Comparison of ENCODE assay signal across 1 cellular context in the genomic region with DNA sequence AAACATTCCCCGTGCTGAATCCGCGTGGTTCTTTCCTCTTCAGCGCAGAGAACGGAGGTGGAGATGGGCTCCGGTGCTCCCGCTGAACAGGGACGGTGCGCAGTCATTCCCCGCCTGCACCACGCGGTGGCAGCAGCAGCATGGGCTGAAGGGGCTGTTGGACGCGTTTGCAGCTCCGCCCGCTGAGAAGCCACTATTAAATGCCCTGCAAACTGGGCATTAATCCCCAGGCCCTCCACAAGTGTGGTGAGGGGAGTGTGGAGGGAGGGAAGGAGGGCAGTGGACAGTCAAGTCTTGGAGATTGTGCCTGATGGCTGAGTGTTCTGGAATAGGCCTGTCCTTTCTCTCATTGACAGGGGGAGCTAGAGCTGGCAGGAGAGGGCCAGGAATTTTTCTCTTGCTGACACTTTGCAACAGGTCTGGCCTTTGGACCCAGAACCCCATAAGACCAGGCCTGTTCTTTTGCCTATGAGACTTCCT.
TF ChIP-seq lines count a peak whose summit lies in the region.

No MANE protein-coding gene starts in this region.

TF ChIP-seq in HepG2, 621 proteins besides CTCF, POLR2A, EP300 and RAD21 (continued from another document and continues in another):
- TF ChIP-seq, protein P1, sequence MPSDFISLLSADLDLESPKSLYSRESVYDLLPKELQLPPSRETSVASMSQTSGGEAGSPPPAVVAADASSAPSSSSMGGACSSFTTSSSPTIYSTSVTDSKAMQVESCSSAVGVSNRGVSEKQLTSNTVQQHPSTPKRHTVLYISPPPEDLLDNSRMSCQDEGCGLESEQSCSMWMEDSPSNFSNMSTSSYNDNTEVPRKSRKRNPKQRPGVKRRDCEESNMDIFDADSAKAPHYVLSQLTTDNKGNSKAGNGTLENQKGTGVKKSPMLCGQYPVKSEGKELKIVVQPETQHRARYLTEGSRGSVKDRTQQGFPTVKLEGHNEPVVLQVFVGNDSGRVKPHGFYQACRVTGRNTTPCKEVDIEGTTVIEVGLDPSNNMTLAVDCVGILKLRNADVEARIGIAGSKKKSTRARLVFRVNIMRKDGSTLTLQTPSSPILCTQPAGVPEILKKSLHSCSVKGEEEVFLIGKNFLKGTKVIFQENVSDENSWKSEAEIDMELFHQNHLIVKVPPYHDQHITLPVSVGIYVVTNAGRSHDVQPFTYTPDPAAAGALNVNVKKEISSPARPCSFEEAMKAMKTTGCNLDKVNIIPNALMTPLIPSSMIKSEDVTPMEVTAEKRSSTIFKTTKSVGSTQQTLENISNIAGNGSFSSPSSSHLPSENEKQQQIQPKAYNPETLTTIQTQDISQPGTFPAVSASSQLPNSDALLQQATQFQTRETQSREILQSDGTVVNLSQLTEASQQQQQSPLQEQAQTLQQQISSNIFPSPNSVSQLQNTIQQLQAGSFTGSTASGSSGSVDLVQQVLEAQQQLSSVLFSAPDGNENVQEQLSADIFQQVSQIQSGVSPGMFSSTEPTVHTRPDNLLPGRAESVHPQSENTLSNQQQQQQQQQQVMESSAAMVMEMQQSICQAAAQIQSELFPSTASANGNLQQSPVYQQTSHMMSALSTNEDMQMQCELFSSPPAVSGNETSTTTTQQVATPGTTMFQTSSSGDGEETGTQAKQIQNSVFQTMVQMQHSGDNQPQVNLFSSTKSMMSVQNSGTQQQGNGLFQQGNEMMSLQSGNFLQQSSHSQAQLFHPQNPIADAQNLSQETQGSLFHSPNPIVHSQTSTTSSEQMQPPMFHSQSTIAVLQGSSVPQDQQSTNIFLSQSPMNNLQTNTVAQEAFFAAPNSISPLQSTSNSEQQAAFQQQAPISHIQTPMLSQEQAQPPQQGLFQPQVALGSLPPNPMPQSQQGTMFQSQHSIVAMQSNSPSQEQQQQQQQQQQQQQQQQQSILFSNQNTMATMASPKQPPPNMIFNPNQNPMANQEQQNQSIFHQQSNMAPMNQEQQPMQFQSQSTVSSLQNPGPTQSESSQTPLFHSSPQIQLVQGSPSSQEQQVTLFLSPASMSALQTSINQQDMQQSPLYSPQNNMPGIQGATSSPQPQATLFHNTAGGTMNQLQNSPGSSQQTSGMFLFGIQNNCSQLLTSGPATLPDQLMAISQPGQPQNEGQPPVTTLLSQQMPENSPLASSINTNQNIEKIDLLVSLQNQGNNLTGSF (CRISPR knock-in tag; IDR thresholded peaks at IDR 0.05) = no peak
- TF ChIP-seq, protein P2, sequence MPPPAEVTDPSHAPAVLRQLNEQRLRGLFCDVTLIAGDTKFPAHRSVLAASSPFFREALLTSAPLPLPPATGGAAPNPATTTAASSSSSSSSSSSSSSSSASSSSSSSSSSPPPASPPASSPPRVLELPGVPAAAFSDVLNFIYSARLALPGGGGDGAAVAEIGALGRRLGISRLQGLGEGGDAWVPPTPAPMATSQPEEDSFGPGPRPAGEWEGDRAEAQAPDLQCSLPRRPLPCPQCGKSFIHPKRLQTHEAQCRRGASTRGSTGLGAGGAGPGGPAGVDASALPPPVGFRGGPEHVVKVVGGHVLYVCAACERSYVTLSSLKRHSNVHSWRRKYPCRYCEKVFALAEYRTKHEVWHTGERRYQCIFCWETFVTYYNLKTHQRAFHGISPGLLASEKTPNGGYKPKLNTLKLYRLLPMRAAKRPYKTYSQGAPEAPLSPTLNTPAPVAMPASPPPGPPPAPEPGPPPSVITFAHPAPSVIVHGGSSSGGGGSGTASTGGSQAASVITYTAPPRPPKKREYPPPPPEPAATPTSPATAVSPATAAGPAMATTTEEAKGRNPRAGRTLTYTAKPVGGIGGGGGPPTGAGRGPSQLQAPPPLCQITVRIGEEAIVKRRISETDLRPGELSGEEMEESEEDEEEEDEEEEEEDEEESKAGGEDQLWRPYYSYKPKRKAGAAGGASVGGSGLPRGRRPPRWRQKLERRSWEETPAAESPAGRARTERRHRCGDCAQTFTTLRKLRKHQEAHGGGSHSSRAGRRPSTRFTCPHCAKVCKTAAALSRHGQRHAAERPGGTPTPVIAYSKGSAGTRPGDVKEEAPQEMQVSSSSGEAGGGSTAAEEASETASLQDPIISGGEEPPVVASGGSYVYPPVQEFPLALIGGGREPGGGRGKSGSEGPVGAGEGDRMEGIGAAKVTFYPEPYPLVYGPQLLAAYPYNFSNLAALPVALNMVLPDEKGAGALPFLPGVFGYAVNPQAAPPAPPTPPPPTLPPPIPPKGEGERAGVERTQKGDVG (CRISPR knock-in tag; IDR thresholded peaks at IDR 0.05; ENCODE audit: borderline replicate concordance) = no peak
- TF ChIP-seq TRIM24 (CRISPR knock-in tag; IDR thresholded peaks at IDR 0.05) = no peak
- TF ChIP-seq, protein P3, sequence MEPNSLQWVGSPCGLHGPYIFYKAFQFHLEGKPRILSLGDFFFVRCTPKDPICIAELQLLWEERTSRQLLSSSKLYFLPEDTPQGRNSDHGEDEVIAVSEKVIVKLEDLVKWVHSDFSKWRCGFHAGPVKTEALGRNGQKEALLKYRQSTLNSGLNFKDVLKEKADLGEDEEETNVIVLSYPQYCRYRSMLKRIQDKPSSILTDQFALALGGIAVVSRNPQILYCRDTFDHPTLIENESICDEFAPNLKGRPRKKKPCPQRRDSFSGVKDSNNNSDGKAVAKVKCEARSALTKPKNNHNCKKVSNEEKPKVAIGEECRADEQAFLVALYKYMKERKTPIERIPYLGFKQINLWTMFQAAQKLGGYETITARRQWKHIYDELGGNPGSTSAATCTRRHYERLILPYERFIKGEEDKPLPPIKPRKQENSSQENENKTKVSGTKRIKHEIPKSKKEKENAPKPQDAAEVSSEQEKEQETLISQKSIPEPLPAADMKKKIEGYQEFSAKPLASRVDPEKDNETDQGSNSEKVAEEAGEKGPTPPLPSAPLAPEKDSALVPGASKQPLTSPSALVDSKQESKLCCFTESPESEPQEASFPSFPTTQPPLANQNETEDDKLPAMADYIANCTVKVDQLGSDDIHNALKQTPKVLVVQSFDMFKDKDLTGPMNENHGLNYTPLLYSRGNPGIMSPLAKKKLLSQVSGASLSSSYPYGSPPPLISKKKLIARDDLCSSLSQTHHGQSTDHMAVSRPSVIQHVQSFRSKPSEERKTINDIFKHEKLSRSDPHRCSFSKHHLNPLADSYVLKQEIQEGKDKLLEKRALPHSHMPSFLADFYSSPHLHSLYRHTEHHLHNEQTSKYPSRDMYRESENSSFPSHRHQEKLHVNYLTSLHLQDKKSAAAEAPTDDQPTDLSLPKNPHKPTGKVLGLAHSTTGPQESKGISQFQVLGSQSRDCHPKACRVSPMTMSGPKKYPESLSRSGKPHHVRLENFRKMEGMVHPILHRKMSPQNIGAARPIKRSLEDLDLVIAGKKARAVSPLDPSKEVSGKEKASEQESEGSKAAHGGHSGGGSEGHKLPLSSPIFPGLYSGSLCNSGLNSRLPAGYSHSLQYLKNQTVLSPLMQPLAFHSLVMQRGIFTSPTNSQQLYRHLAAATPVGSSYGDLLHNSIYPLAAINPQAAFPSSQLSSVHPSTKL (CRISPR knock-in tag; IDR thresholded peaks at IDR 0.05) = peak; percentile 7; the same call in 1 of the 2 replicates
- peak; percentile 26; the same call in 1 of the 2 replicates for TF ChIP-seq HDAC1 (CRISPR knock-in tag; IDR thresholded peaks at IDR 0.05)
- TF ChIP-seq, protein P4, sequence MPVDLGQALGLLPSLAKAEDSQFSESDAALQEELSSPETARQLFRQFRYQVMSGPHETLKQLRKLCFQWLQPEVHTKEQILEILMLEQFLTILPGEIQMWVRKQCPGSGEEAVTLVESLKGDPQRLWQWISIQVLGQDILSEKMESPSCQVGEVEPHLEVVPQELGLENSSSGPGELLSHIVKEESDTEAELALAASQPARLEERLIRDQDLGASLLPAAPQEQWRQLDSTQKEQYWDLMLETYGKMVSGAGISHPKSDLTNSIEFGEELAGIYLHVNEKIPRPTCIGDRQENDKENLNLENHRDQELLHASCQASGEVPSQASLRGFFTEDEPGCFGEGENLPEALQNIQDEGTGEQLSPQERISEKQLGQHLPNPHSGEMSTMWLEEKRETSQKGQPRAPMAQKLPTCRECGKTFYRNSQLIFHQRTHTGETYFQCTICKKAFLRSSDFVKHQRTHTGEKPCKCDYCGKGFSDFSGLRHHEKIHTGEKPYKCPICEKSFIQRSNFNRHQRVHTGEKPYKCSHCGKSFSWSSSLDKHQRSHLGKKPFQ (CRISPR knock-in tag; IDR thresholded peaks at IDR 0.05; ENCODE audit: insufficient replicate concordance) = no peak
- TF ChIP-seq PPARG (CRISPR knock-in tag; conservative IDR thresholded peaks at IDR 0.05) = no peak
- TF ChIP-seq PTBP1 (IDR thresholded peaks at IDR 0.05; ENCODE audit: low read depth, low read length, poor library complexity, severe bottlenecking) = no peak
- no peak for TF ChIP-seq ZNF773 (CRISPR knock-in tag; IDR thresholded peaks at IDR 0.05; ENCODE audit: borderline replicate concordance)
- TF ChIP-seq TARDBP (CRISPR knock-in tag; IDR thresholded peaks at IDR 0.05) = no peak
- TF ChIP-seq, protein P5, sequence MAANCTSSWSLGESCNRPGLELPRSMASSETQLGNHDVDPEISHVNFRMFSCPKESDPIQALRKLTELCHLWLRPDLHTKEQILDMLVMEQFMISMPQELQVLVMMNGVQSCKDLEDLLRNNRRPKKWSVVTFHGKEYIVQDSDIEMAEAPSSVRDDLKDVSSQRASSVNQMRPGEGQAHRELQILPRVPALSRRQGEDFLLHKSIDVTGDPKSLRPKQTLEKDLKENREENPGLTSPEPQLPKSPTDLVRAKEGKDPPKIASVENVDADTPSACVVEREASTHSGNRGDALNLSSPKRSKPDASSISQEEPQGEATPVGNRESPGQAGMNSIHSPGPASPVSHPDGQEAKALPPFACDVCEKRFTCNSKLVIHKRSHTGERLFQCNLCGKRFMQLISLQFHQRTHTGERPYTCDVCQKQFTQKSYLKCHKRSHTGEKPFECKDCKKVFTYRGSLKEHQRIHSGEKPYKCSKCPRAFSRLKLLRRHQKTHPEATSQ (CRISPR knock-in tag; IDR thresholded peaks at IDR 0.05; ENCODE audit: borderline replicate concordance) = no peak
- TF ChIP-seq, protein P6, sequence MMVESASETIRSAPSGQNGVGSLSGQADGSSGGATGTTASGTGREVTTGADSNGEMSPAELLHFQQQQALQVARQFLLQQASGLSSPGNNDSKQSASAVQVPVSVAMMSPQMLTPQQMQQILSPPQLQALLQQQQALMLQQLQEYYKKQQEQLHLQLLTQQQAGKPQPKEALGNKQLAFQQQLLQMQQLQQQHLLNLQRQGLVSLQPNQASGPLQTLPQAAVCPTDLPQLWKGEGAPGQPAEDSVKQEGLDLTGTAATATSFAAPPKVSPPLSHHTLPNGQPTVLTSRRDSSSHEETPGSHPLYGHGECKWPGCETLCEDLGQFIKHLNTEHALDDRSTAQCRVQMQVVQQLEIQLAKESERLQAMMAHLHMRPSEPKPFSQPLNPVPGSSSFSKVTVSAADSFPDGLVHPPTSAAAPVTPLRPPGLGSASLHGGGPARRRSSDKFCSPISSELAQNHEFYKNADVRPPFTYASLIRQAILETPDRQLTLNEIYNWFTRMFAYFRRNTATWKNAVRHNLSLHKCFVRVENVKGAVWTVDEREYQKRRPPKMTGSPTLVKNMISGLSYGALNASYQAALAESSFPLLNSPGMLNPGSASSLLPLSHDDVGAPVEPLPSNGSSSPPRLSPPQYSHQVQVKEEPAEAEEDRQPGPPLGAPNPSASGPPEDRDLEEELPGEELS (CRISPR knock-in tag; IDR thresholded peaks at IDR 0.05) = 0 out of 2 replicates have a peak, but pooled peaks have one; percentile 9
- peak; percentile 34 for TF ChIP-seq SKI (IDR thresholded peaks at IDR 0.05; ENCODE audit: partially characterized antibody)
- TF ChIP-seq, protein P7, sequence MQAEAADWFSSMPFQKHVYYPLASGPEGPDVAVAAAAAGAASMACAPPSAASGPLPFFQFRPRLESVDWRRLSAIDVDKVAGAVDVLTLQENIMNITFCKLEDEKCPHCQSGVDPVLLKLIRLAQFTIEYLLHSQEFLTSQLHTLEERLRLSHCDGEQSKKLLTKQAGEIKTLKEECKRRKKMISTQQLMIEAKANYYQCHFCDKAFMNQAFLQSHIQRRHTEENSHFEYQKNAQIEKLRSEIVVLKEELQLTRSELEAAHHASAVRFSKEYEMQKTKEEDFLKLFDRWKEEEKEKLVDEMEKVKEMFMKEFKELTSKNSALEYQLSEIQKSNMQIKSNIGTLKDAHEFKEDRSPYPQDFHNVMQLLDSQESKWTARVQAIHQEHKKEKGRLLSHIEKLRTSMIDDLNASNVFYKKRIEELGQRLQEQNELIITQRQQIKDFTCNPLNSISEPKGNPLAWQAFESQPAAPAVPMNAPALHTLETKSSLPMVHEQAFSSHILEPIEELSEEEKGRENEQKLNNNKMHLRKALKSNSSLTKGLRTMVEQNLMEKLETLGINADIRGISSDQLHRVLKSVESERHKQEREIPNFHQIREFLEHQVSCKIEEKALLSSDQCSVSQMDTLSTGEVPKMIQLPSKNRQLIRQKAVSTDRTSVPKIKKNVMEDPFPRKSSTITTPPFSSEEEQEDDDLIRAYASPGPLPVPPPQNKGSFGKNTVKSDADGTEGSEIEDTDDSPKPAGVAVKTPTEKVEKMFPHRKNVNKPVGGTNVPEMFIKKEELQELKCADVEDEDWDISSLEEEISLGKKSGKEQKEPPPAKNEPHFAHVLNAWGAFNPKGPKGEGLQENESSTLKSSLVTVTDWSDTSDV (CRISPR knock-in tag; IDR thresholded peaks at IDR 0.05) = no peak
- 0 out of 2 replicates have a peak, but pooled peaks have one; percentile 34 for TF ChIP-seq BCL6 (CRISPR knock-in tag; IDR thresholded peaks at IDR 0.05)
- TF ChIP-seq ZNF768 (CRISPR knock-in tag; IDR thresholded peaks at IDR 0.05) = peak; percentile 47; the same call in 1 of the 2 replicates
- TF ChIP-seq FOXO1 (CRISPR knock-in tag; IDR thresholded peaks at IDR 0.05) = no peak
- no peak for TF ChIP-seq CBFB (CRISPR knock-in tag; IDR thresholded peaks at IDR 0.05)
- TF ChIP-seq ZSCAN25 (CRISPR knock-in tag; IDR thresholded peaks at IDR 0.05) = no peak
- no peak for TF ChIP-seq FLYWCH1 (CRISPR knock-in tag; IDR thresholded peaks at IDR 0.05)
- TF ChIP-seq, protein P8, sequence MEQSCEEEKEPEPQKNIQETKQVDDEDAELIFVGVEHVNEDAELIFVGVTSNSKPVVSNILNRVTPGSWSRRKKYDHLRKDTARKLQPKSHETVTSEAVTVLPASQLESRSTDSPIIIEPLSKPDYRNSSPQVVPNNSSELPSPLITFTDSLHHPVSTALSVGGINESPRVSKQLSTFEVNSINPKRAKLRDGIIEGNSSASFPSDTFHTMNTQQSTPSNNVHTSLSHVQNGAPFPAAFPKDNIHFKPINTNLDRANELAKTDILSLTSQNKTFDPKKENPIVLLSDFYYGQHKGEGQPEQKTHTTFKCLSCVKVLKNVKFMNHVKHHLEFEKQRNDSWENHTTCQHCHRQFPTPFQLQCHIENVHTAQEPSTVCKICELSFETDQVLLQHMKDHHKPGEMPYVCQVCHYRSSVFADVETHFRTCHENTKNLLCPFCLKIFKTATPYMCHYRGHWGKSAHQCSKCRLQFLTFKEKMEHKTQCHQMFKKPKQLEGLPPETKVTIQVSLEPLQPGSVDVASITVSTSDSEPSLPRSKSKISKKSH (CRISPR knock-in tag; IDR thresholded peaks at IDR 0.05; ENCODE audit: borderline replicate concordance) = no peak
